ENCODE assay signal across 21 cellular contexts in the genomic region with DNA sequence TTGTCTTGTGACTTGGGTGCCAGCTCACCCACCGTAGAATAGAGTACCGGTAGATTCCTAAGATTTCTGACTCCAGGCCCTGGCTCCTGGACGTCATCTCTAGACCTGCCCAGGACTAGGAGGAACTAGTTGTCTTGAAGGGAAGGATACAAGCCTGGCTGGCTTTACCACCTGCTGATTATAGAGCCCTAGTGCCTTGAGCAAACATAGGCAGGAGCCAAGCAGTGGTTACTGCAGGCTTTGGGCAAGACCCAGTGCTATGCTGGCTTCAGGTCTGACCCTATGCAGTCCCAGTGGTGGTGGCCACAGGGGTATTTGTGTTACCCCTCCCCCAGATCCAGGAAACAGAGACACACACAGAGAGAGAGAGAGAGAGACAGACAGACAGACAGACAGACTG.
DNase-seq lines count a peak whose midpoint lies in the region; ATAC-seq and TF ChIP-seq lines count a peak whose summit lies in the region.
"Had no signal": no experiment of that assay in that cellular context is flagged by ENCODE, and none has a peak within 500 bp of the region (broad histone marks: within the 10 kb centered on the region; RNA-seq: fewer than 3 reads in every experiment).

No MANE protein-coding gene starts in this region.

- 27 to 65% (median 53%) methylated on average over 3 of the region's 3 CpGs for WGBS in stomach, 5 donors

- H3K36me3 ChIP-seq in HUES48 (ENCODE audit: control insufficient read depth, insufficient read depth, low read length) (no peaks in the 10 kb centered on the region), colonic mucosa (no peaks in the 10 kb centered on the region), lower lobe of right lung (no peaks in the 10 kb centered on the region), stomach (no peaks in the 10 kb centered on the region)
- H3K36me3 ChIP-seq: brain microvascular endothelial cell, heart right ventricle had no signal

- TF ChIP-seq EP300 in stomach (IDR thresholded peaks at IDR 0.05): no peak

- TF ChIP-seq CTCF in colonic mucosa (IDR thresholded peaks at IDR 0.05) (no peak), lower lobe of right lung (IDR thresholded peaks at IDR 0.05) (no peak), stomach (IDR thresholded peaks at IDR 0.05) (no peak)

- no peaks in the 10 kb centered on the region for H3K36me3 Mint-ChIP-seq in stimulated activated memory B cell treated with anti-CD40 and anti-IgM and Interleukin-4, amounts not matched to agents 10 μg/mL and 1 μg/mL and 100 μg/mL, for 72 hours
- H3K36me3 Mint-ChIP-seq: CD8-positive, alpha-beta memory T cell had no signal

- H3K9ac ChIP-seq in HUES48 (ENCODE audit: low read depth, low read length): no peak overlapping the region
- H3K9ac ChIP-seq in colonic mucosa (ENCODE audit: low read depth in 2 of 2, low read length in 2 of 2): no peak overlapping the region
- H3K9ac ChIP-seq: KMS-11 had no signal

- H3K4me1 Mint-ChIP-seq in stimulated activated memory B cell treated with anti-CD40 and anti-IgM and Interleukin-4, amounts not matched to agents 10 μg/mL and 1 μg/mL and 100 μg/mL, for 72 hours: no peaks in the 10 kb centered on the region
- H3K4me1 Mint-ChIP-seq: CD8-positive, alpha-beta memory T cell had no signal

- H3K27ac ChIP-seq in HUES48 (ENCODE audit: low read depth, low read length): peak overlapping the region; percentile 32
- H3K27ac ChIP-seq in colonic mucosa: peak overlapping the region; percentile 7
- peak overlapping the region; percentile 64 for H3K27ac ChIP-seq in lower lobe of right lung
- H3K27ac ChIP-seq in stomach: peak overlapping the region in 3 of 5 donors; percentile 2 to 41 (median 17)
- H3K27ac ChIP-seq: brain microvascular endothelial cell, KMS-11 had no signal

- H3K9me3 Mint-ChIP-seq in stimulated activated memory B cell treated with anti-CD40 and anti-IgM and Interleukin-4, amounts not matched to agents 10 μg/mL and 1 μg/mL and 100 μg/mL, for 72 hours: no peaks in the 10 kb centered on the region

- H3K4me1 ChIP-seq in HUES48 (ENCODE audit: control insufficient read depth, insufficient read depth, low read length): no peaks in the 10 kb centered on the region
- no peaks in the 10 kb centered on the region for H3K4me1 ChIP-seq in colonic mucosa
- no peaks in the 10 kb centered on the region for H3K4me1 ChIP-seq in lower lobe of right lung
- H3K4me1 ChIP-seq in stomach: peaks cover 3 to 18% (median 7%) of the 10 kb centered on the region in 4 donors

- no peak for TF ChIP-seq POLR2A in stomach (IDR thresholded peaks at IDR 0.05)

- H3K27ac Mint-ChIP-seq in stimulated activated memory B cell treated with anti-CD40 and anti-IgM and Interleukin-4, amounts not matched to agents 10 μg/mL and 1 μg/mL and 100 μg/mL, for 72 hours: no peak overlapping the region
- H3K27ac Mint-ChIP-seq: activated CD8-positive, alpha-beta T cell treated with anti-CD3 and anti-CD28 coated beads, Interleukin-2, amount 10 ng/mL, durations not matched to agents 7 days and 5 days; CD8-positive, alpha-beta memory T cell had no signal

- no peaks in the 10 kb centered on the region for H3K27me3 Mint-ChIP-seq in stimulated activated memory B cell treated with anti-CD40 and anti-IgM and Interleukin-4, amounts not matched to agents 10 μg/mL and 1 μg/mL and 100 μg/mL, for 72 hours

- no peaks in the 10 kb centered on the region for H3K9me3 ChIP-seq in HUES48 (ENCODE audit: control insufficient read depth, insufficient read depth, low read length)
- no peaks in the 10 kb centered on the region for H3K9me3 ChIP-seq in colonic mucosa
- no peaks in the 10 kb centered on the region for H3K9me3 ChIP-seq in lower lobe of right lung
- no peaks in the 10 kb centered on the region for H3K9me3 ChIP-seq in stomach
- H3K9me3 ChIP-seq: heart right ventricle had no signal

- H3K4me3 ChIP-seq in HUES48 (ENCODE audit: low read depth, low read length) (no peak overlapping the region), colonic mucosa (no peak overlapping the region), lower lobe of right lung (no peak overlapping the region), stomach (no peak overlapping the region)
- H3K4me3 ChIP-seq: coronary artery, heart right ventricle, lung had no signal

- ATAC-seq in lower lobe of right lung (peak; percentile 70 to 73), HG03354 (IDR thresholded peaks at IDR 0.05; ENCODE audit: poor library complexity, severe bottlenecking, unreplicated experiment) (no peak)
- ATAC-seq in stimulated activated memory B cell treated with anti-CD40 and anti-IgM and Interleukin-4, amounts not matched to agents 10 μg/mL and 1 μg/mL and 100 μg/mL, for 72 hours: no peak
- ATAC-seq: activated CD4-positive, CD25-positive, alpha-beta regulatory T cell treated with anti-CD3 and anti-CD28 coated beads, Interleukin-2, amount 50 U/mL, for 24 hours; activated CD8-positive, alpha-beta T cell treated with anti-CD3 and anti-CD28 coated beads, Interleukin-2, amount 10 ng/mL, durations not matched to agents 7 days and 5 days had no signal

- peak; percentile 56 for DNase-seq in colonic mucosa
- no peak for DNase-seq in lower lobe of right lung
- DNase-seq in stomach: peak; percentile 60
- DNase-seq in activated naive CD4-positive, alpha-beta T cell (lab: John Stamatoyannopoulos, UW): no peak
- DNase-seq: activated CD8-positive, alpha-beta T cell treated with anti-CD3 and anti-CD28 coated beads, Interleukin-2, amount 10 ng/mL, durations not matched to agents 7 days and 5 days; activated gamma-delta T cell; brain microvascular endothelial cell; CD8-positive, alpha-beta memory T cell; heart right ventricle; NCI-H187; NCI-H2227 treated with DMSO at 0.1 percent for 48 hours; NCI-H82; Right ventricle myocardium superior; SW 1271 had no signal

- H3K27me3 ChIP-seq in HUES48 (ENCODE audit: control insufficient read depth, insufficient read depth, low read length) (no peaks in the 10 kb centered on the region), colonic mucosa (no peaks in the 10 kb centered on the region), lower lobe of right lung (ENCODE audit: low read depth) (no peaks in the 10 kb centered on the region), stomach (no peaks in the 10 kb centered on the region)
- H3K27me3 ChIP-seq: brain microvascular endothelial cell, heart right ventricle had no signal

- H3K4me3 Mint-ChIP-seq in stimulated activated memory B cell treated with anti-CD40 and anti-IgM and Interleukin-4, amounts not matched to agents 10 μg/mL and 1 μg/mL and 100 μg/mL, for 72 hours: no peak overlapping the region
- H3K4me3 Mint-ChIP-seq: activated CD8-positive, alpha-beta T cell treated with anti-CD3 and anti-CD28 coated beads, Interleukin-2, amount 10 ng/mL, durations not matched to agents 7 days and 5 days; CD8-positive, alpha-beta memory T cell had no signal

- intact Hi-C loops in colonic mucosa (cut with DNase I) (no loop called here), lower lobe of right lung (cut with DNase I) (no loop called here), stomach (cut with DNase I; ENCODE audit: low total_unique reads) (no loop called here)

Comparison
In these comparisons a context has a peak if more than half of its experiments do, and no peak if none do; other contexts are left out.
1. H3K27ac ChIP-seq: peak in every context shown above with its lines; median percentile 64 in lower lobe of right lung; 32 in HUES48; 17 in stomach; 7 in colonic mucosa.
2. DNase-seq: peak in colonic mucosa (single experiment) and stomach (single experiment); none in lower lobe of right lung (single experiment) and activated naive CD4-positive, alpha-beta T cell (0 of 4).
3. ATAC-seq: peak in lower lobe of right lung (2 of 2); none in HG03354 (single experiment) and stimulated activated memory B cell treated with anti-CD40 and anti-IgM and Interleukin-4, amounts not matched to agents 10 μg/mL and 1 μg/mL and 100 μg/mL, for 72 hours (single experiment).